ENCODE assay signal across 8 cellular contexts in the genomic region with DNA sequence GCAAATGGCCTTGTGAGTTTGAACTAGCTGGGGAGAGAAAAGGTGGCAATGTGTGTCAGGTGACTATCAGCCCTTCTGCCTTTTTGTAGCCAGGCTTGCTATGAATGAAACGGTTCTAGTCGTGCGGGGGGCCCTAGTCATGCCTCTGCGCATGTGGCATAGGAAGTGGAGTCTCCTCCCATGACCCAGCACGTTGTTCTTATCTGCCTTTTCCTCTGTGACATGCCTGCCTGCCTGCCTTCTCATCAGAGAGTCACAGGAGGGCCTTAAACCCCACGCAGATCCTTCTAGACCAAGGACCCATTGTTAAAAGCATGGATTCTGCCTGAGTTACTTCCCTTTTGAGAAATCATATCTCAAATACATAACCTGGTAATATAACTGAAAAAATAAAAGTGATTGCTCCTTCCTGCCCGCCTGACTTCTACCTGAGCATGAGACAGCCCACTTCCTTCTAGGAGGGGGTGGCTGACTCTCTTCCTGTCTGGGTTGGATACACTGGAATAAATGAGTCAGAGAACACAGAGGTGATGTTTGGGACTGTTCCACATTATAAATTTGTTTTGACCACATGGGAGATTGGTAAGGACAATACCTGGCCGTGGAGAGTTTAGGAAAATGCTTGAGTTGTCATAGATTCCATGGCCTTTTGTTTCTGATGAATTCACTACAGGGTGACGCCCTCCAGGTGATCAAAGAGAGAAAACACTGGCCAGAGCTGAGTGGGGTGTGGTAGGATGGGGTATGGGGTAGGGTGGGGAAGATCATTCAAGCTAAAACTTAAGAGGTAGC. TPM values are rescaled to one million over a fixed set of nuclear protein-coding genes. Genes with fewer than 3 reads are reported as not detected.
DNase-seq lines count a peak whose midpoint lies in the region; ATAC-seq and TF ChIP-seq lines count a peak whose summit lies in the region.

No MANE protein-coding gene starts in this region.

- peak overlapping the region; percentile 96 for H3K27ac ChIP-seq in CD4-positive, alpha-beta T cell (ENCODE audit: low read depth, low read length)
- no peak overlapping the region for H3K27ac ChIP-seq in rectal smooth muscle tissue (ENCODE audit: low read depth, low read length)

- H3K27ac Mint-ChIP-seq in CD4-positive, alpha-beta T cell, result peak overlapping the region; percentile 94
- H3K27ac Mint-ChIP-seq in T-helper 1 cell treated with Interleukin-12 subunit alpha and Interleukin-12 subunit beta and Interleukin-4 antibody, amounts not matched to agents 30 μg/mL and 1 μg/mL, for 36 hours, result peak overlapping the region; percentile 94
- H3K27ac Mint-ChIP-seq in activated naive CD4-positive, alpha-beta T cell treated with anti-CD3 and anti-CD28 coated beads, Interleukin-2, amount 50 U/mL, for 24 hours, result peak overlapping the region; percentile 97

- no peaks in the 10 kb centered on the region for H3K9me3 ChIP-seq in CD4-positive, alpha-beta T cell (ENCODE audit: control insufficient read depth, low read length)

- peak; percentile 59 to 81 (median 70) for DNase-seq in CD4-positive, alpha-beta T cell
- DNase-seq in SHP77 treated with DMSO at 0.1 percent for 48 hours (lab: John Stamatoyannopoulos, UW) (no peak), NCI-H510A (lab: John Stamatoyannopoulos, UW) (no peak)

- H3K4me1 Mint-ChIP-seq in CD4-positive, alpha-beta T cell (ENCODE audit: low read depth), result peaks cover 84% of the 10 kb centered on the region
- H3K4me1 Mint-ChIP-seq in T-helper 1 cell treated with Interleukin-12 subunit alpha and Interleukin-12 subunit beta and Interleukin-4 antibody, amounts not matched to agents 30 μg/mL and 1 μg/mL, for 36 hours (ENCODE audit: low read depth), result peaks cover 70% of the 10 kb centered on the region
- peaks cover 90% of the 10 kb centered on the region for H3K4me1 Mint-ChIP-seq in activated naive CD4-positive, alpha-beta T cell treated with anti-CD3 and anti-CD28 coated beads, Interleukin-2, amount 50 U/mL, for 24 hours

- peak overlapping the region; percentile 56 for H3K4me3 Mint-ChIP-seq in CD4-positive, alpha-beta T cell
- peak overlapping the region; percentile 63 for H3K4me3 Mint-ChIP-seq in T-helper 1 cell treated with Interleukin-12 subunit alpha and Interleukin-12 subunit beta and Interleukin-4 antibody, amounts not matched to agents 30 μg/mL and 1 μg/mL, for 36 hours
- H3K4me3 Mint-ChIP-seq in activated naive CD4-positive, alpha-beta T cell treated with anti-CD3 and anti-CD28 coated beads, Interleukin-2, amount 50 U/mL, for 24 hours, result peak overlapping the region; percentile 71

- intact Hi-C loops in CD4-positive, alpha-beta T cell (cut with DNase I, micrococcal nuclease), result loop anchor here (1.0 to 10.0 kb wide), 8 partner anchors 33 to 1707 kb away; a partner anchor contains a TSS

- no peaks in the 10 kb centered on the region for H3K36me3 ChIP-seq in rectal smooth muscle tissue (ENCODE audit: control insufficient read depth, insufficient read depth, low read length)

- CTCF ChIA-PET in CD4-positive, alpha-beta T cell (lab: Charles Lee), result interaction anchor here (1.4 to 1.8 kb wide), 2 partner anchors 66 to 71 kb away, joined by 3 to 6 read pairs; no protein-coding TSS in a partner anchor

- POLR2A ChIA-PET in CD4-positive, alpha-beta T cell (lab: Charles Lee), result interaction anchor here (0.7 to 1.6 kb wide), 7 partner anchors 11 to 90 kb away, joined by 3 to 6 read pairs (median 4); no protein-coding TSS in a partner anchor

- H3K4me1 ChIP-seq in rectal smooth muscle tissue (ENCODE audit: control insufficient read depth, insufficient read depth, low read length), result no peaks in the 10 kb centered on the region

- peak; percentile 82 for ATAC-seq in CD4-positive, alpha-beta T cell (ENCODE audit: poor library complexity)
- ATAC-seq in GM18868 (IDR thresholded peaks at IDR 0.05; ENCODE audit: unreplicated experiment) (no peak), HG03354 (IDR thresholded peaks at IDR 0.05; ENCODE audit: poor library complexity, severe bottlenecking, unreplicated experiment) (no peak)

- H3K9ac ChIP-seq in rectal smooth muscle tissue (ENCODE audit: low read length), result peak overlapping the region; percentile 10

- H3K27me3 ChIP-seq in CD4-positive, alpha-beta T cell (ENCODE audit: control insufficient read depth, insufficient read depth, low read length), result no peaks in the 10 kb centered on the region
- H3K27me3 ChIP-seq in rectal smooth muscle tissue (ENCODE audit: control insufficient read depth, insufficient read depth, low read length), result no peaks in the 10 kb centered on the region

- no peak overlapping the region for H3K4me3 ChIP-seq in rectal smooth muscle tissue (ENCODE audit: low read length)

- no peaks in the 10 kb centered on the region for H3K9me3 Mint-ChIP-seq in CD4-positive, alpha-beta T cell
- no peaks in the 10 kb centered on the region for H3K9me3 Mint-ChIP-seq in T-helper 1 cell treated with Interleukin-12 subunit alpha and Interleukin-12 subunit beta and Interleukin-4 antibody, amounts not matched to agents 30 μg/mL and 1 μg/mL, for 36 hours
- H3K9me3 Mint-ChIP-seq in activated naive CD4-positive, alpha-beta T cell treated with anti-CD3 and anti-CD28 coated beads, Interleukin-2, amount 50 U/mL, for 24 hours, result no peaks in the 10 kb centered on the region

- TF ChIP-seq CTCF in CD4-positive, alpha-beta T cell (IDR thresholded peaks at IDR 0.05), result no peak

- H3K36me3 Mint-ChIP-seq in CD4-positive, alpha-beta T cell (ENCODE audit: low read depth), result peaks cover 39% of the 10 kb centered on the region
- H3K36me3 Mint-ChIP-seq in T-helper 1 cell treated with Interleukin-12 subunit alpha and Interleukin-12 subunit beta and Interleukin-4 antibody, amounts not matched to agents 30 μg/mL and 1 μg/mL, for 36 hours (ENCODE audit: low read depth), result peaks cover 52% of the 10 kb centered on the region
- peaks cover 23% of the 10 kb centered on the region for H3K36me3 Mint-ChIP-seq in activated naive CD4-positive, alpha-beta T cell treated with anti-CD3 and anti-CD28 coated beads, Interleukin-2, amount 50 U/mL, for 24 hours

- H3K27me3 Mint-ChIP-seq in CD4-positive, alpha-beta T cell, result no peaks in the 10 kb centered on the region
- no peaks in the 10 kb centered on the region for H3K27me3 Mint-ChIP-seq in T-helper 1 cell treated with Interleukin-12 subunit alpha and Interleukin-12 subunit beta and Interleukin-4 antibody, amounts not matched to agents 30 μg/mL and 1 μg/mL, for 36 hours (ENCODE audit: low read depth)
- H3K27me3 Mint-ChIP-seq in activated naive CD4-positive, alpha-beta T cell treated with anti-CD3 and anti-CD28 coated beads, Interleukin-2, amount 50 U/mL, for 24 hours, result no peaks in the 10 kb centered on the region

RNA-seq across cellular contexts. Expression of a gene that starts 49.8 kb away (rescaled TPM):
- 10 to 100 TPM; 27.0 to 27.2 TPM for total RNA-seq in CD4-positive, alpha-beta T cell

Comparison
In these comparisons a context has a peak if more than half of its experiments do, and no peak if none do; other contexts are left out.
1. DNase-seq: peak in CD4-positive, alpha-beta T cell (10 of 10); none in SHP77 treated with DMSO at 0.1 percent for 48 hours (single experiment) and NCI-H510A (single experiment).
2. Peak in every context shown above with its lines, with median percentiles within 50 percentile points of each other: H3K27ac Mint-ChIP-seq and H3K4me3 Mint-ChIP-seq.